25 cellular contexts compared by ENCODE assay signal in genomic region chr5:179226696-179227095, GRCh38.
"Had no signal": no experiment of that assay in that cellular context is flagged by ENCODE, and none has a peak within 500 bp of the region (broad histone marks: within the 10 kb centered on the region; RNA-seq: fewer than 3 reads in every experiment).

No MANE protein-coding gene starts in this region.

- H3K4me1 Mint-ChIP-seq: activated CD4-positive, alpha-beta T cell treated with anti-CD3 and anti-CD28 coated beads for 36 hours; activated naive CD8-positive, alpha-beta T cell treated with anti-CD3 and anti-CD28 coated beads for 36 hours; naive B cell; stimulated activated memory B cell treated with anti-CD40 and anti-IgM and Interleukin-4, amounts not matched to agents 10 μg/mL and 1 μg/mL and 100 μg/mL, for 72 hours had no signal

- H3K27ac Mint-ChIP-seq: activated CD4-positive, alpha-beta T cell treated with anti-CD3 and anti-CD28 coated beads for 36 hours; activated naive CD4-positive, alpha-beta T cell treated with anti-CD3 and anti-CD28 coated beads for 36 hours; activated naive CD8-positive, alpha-beta T cell treated with anti-CD3 and anti-CD28 coated beads for 36 hours; activated T-helper 1 cell treated with anti-CD3 and anti-CD28 coated beads, Interleukin-12 subunit alpha, Interleukin-12 subunit beta, Interleukin-2, Interleukin-4 antibody, amounts not matched to agents 30 ng/mL and 10 ng/mL and 1 ng/mL, durations not matched to agents 14 hours and 24 hours and 36 hours; dendritic cell treated with granulocyte-macrophage colony-stimulating factor and Interleukin-4, amounts not matched to agents 40 ng/mL and 50 ng/mL, for 4 days; mesothelial cell of epicardium; naive B cell; progenitor cell of endocrine pancreas; stimulated activated memory B cell treated with anti-CD40 and anti-IgM and Interleukin-4, amounts not matched to agents 10 μg/mL and 1 μg/mL and 100 μg/mL, for 72 hours had no signal

- H3K27ac ChIP-seq: adrenal gland, ascending aorta, brain microvascular endothelial cell, esophagus muscularis mucosa, foreskin keratinocyte, stomach, thyroid gland had no signal

- ATAC-seq: activated CD4-positive, alpha-beta T cell treated with anti-CD3 and anti-CD28 coated beads for 36 hours; foreskin keratinocyte; stimulated activated memory B cell treated with anti-CD40 and anti-IgM and Interleukin-4, amounts not matched to agents 10 μg/mL and 1 μg/mL and 100 μg/mL, for 72 hours had no signal

- H3K4me3 ChIP-seq: adrenal gland, ascending aorta, esophagus muscularis mucosa, stomach, thyroid gland had no signal

- H3K27me3 Mint-ChIP-seq: activated CD4-positive, alpha-beta T cell treated with anti-CD3 and anti-CD28 coated beads for 36 hours; activated naive CD8-positive, alpha-beta T cell treated with anti-CD3 and anti-CD28 coated beads for 36 hours; dendritic cell treated with granulocyte-macrophage colony-stimulating factor and Interleukin-4, amounts not matched to agents 40 ng/mL and 50 ng/mL, for 4 days; naive B cell had no signal

- H3K36me3 Mint-ChIP-seq: stimulated activated memory B cell treated with anti-CD40 and anti-IgM and Interleukin-4, amounts not matched to agents 10 μg/mL and 1 μg/mL and 100 μg/mL, for 72 hours had no signal

- DNase-seq: activated CD4-positive, alpha-beta T cell treated with anti-CD3 and anti-CD28 coated beads for 36 hours; activated CD4-positive, CD25-positive, alpha-beta regulatory T cell; activated naive CD4-positive, alpha-beta T cell treated with anti-CD3 and anti-CD28 coated beads for 36 hours; activated naive CD8-positive, alpha-beta T cell treated with anti-CD3 and anti-CD28 coated beads for 36 hours; activated T-cell treated with anti-CD3 and anti-CD28 coated beads, Interleukin-2, amount 50 U/mL, for 1 hour; brain microvascular endothelial cell; central memory CD4-positive, alpha-beta T cell; foreskin keratinocyte; naive B cell; nucleus accumbens; small intestine; stimulated activated CD4-positive, alpha-beta T cell treated with anti-CD3 and anti-CD28 coated beads, Interleukin-4, amount 100 ng/mL, for 24 hours; stimulated activated CD8-positive, alpha-beta memory T cell treated with anti-CD3 and anti-CD28 coated beads, Interleukin-4, amount 100 ng/mL, for 48 hours; stomach; T-helper 2 cell; thyroid gland had no signal

- H3K4me3 Mint-ChIP-seq: activated CD4-positive, alpha-beta T cell treated with anti-CD3 and anti-CD28 coated beads for 36 hours; activated naive CD4-positive, alpha-beta T cell treated with anti-CD3 and anti-CD28 coated beads for 36 hours; activated naive CD8-positive, alpha-beta T cell treated with anti-CD3 and anti-CD28 coated beads for 36 hours; activated T-helper 1 cell treated with anti-CD3 and anti-CD28 coated beads, Interleukin-12 subunit alpha, Interleukin-12 subunit beta, Interleukin-2, Interleukin-4 antibody, amounts not matched to agents 30 ng/mL and 10 ng/mL and 1 ng/mL, durations not matched to agents 14 hours and 24 hours and 36 hours; dendritic cell treated with granulocyte-macrophage colony-stimulating factor and Interleukin-4, amounts not matched to agents 40 ng/mL and 50 ng/mL, for 4 days; mesothelial cell of epicardium; naive B cell; neural crest cell; stimulated activated memory B cell treated with anti-CD40 and anti-IgM and Interleukin-4, amounts not matched to agents 10 μg/mL and 1 μg/mL and 100 μg/mL, for 72 hours had no signal
